ENCODE assay signal across 15 cellular contexts in genomic region chr7:2460641-2461040, GRCh38. TPM values are rescaled to one million over a fixed set of nuclear protein-coding genes. Genes with fewer than 3 reads are reported as not detected.
"Had no signal": no experiment of that assay in that cellular context is flagged by ENCODE, and none has a peak within 500 bp of the region (broad histone marks: within the 10 kb centered on the region; RNA-seq: fewer than 3 reads in every experiment).

No MANE protein-coding gene starts in this region.

- DNase-seq: activated B cell treated with CpG ODN at 0.5 μM for 24 hours; activated CD4-positive, alpha-beta T cell treated with anti-CD3 and anti-CD28 coated beads, Interleukin-2, amount 10 ng/mL, durations not matched to agents 24 days and 14 days; activated CD8-positive, alpha-beta memory T cell treated with anti-CD3 and anti-CD28 coated beads for 24 hours; activated naive CD4-positive, alpha-beta T cell treated with anti-CD3 and anti-CD28 coated beads, Interleukin-2, amount 50 U/mL, for 16 hours; cerebellar nuclear complex; dermis blood vessel endothelial cell; left lung; ovary; retina; stimulated activated CD4-positive, alpha-beta T cell treated with anti-CD3 and anti-CD28 coated beads, Interleukin-4, amount 100 ng/mL, for 4 hours; T-helper 17 cell; trophoblast cell had no signal

- H3K36me3 ChIP-seq: left lung, ovary had no signal

- ATAC-seq: left lung, T-helper 17 cell had no signal

- H3K27ac ChIP-seq: left lung, ovary, skin epidermis had no signal

- H3K4me1 ChIP-seq: left lung had no signal

- H3K27me3 ChIP-seq: left lung, ovary had no signal

- H3K9me3 ChIP-seq: left lung, ovary had no signal

- H3K4me3 ChIP-seq: left lung, ovary, skin epidermis had no signal

RNA-seq across cellular contexts. Expression of gene GRIFIN, which starts 15.6 kb away (rescaled TPM):
- total RNA-seq: activated B cell treated with CpG ODN at 0.5 μM for 24 hours; activated CD4-positive, alpha-beta T cell treated with anti-CD3 and anti-CD28 coated beads, Interleukin-2, amount 10 ng/mL, durations not matched to agents 24 days and 14 days; dermis blood vessel endothelial cell; fibroblast of villous mesenchyme; left lung; ovary; T-helper 17 cell had no signal
- polyA plus RNA-seq: esophagus, ovary had no signal
